Comparison of ENCODE assay signal across 1 cellular context in the genomic region with DNA sequence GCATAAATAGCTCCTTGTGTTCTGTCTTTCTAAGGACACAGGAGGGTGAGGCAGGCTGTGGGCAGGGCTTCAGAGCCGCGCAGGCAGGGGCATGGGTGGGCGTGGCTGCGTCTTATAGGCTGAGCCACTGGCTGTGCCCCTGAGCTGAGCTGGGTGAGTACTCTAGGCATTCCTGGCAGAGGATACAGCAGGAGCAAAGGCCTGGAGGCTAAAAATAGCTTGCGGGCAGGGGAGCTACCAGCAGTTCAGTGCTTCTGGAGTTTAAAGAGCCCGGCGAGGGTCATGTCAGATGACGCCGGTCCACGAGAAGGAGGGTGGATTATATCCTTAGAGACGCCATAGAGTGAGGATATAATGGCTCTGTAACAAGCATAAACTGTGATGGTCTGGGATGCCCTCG.
TF ChIP-seq lines count a peak whose summit lies in the region.

No MANE protein-coding gene starts in this region.

TF ChIP-seq in IMR-90, 13 proteins besides CTCF, POLR2A, EP300 and RAD21:
- no peak for TF ChIP-seq BHLHE40 (IDR thresholded peaks at IDR 0.05; ENCODE audit: low read depth, low read length)
- TF ChIP-seq MAZ (IDR thresholded peaks at IDR 0.05; ENCODE audit: borderline replicate concordance, low read depth, low read length) = no peak
- TF ChIP-seq FOS (IDR thresholded peaks at IDR 0.05; ENCODE audit: low read depth, low read length) = no peak
- TF ChIP-seq CEBPB (IDR thresholded peaks at IDR 0.05; ENCODE audit: low read depth, low read length) = no peak
- no peak for TF ChIP-seq RCOR1 (IDR thresholded peaks at IDR 0.05; ENCODE audit: insufficient replicate concordance, low read length)
- no peak for TF ChIP-seq NFE2L2 (IDR thresholded peaks at IDR 0.05; ENCODE audit: low read depth, low read length)
- no peak for TF ChIP-seq SMC3 (IDR thresholded peaks at IDR 0.05; ENCODE audit: low read depth, low read length)
- TF ChIP-seq CHD1 (IDR thresholded peaks at IDR 0.05; ENCODE audit: low read depth, low read length) = no peak
- no peak for TF ChIP-seq RFX5 (IDR thresholded peaks at IDR 0.05; ENCODE audit: low read depth, low read length)
- TF ChIP-seq, protein P1, sequence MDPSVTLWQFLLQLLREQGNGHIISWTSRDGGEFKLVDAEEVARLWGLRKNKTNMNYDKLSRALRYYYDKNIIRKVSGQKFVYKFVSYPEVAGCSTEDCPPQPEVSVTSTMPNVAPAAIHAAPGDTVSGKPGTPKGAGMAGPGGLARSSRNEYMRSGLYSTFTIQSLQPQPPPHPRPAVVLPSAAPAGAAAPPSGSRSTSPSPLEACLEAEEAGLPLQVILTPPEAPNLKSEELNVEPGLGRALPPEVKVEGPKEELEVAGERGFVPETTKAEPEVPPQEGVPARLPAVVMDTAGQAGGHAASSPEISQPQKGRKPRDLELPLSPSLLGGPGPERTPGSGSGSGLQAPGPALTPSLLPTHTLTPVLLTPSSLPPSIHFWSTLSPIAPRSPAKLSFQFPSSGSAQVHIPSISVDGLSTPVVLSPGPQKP (IDR thresholded peaks at IDR 0.05; ENCODE audit: borderline replicate concordance, low read depth, low read length) = no peak
- no peak for TF ChIP-seq MXI1 (IDR thresholded peaks at IDR 0.05; ENCODE audit: borderline replicate concordance, low read depth, low read length)
- no peak for TF ChIP-seq MAFK (IDR thresholded peaks at IDR 0.05; ENCODE audit: low read depth, low read length)
- TF ChIP-seq, protein P2, sequence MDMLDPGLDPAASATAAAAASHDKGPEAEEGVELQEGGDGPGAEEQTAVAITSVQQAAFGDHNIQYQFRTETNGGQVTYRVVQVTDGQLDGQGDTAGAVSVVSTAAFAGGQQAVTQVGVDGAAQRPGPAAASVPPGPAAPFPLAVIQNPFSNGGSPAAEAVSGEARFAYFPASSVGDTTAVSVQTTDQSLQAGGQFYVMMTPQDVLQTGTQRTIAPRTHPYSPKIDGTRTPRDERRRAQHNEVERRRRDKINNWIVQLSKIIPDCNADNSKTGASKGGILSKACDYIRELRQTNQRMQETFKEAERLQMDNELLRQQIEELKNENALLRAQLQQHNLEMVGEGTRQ (IDR thresholded peaks at IDR 0.05; ENCODE audit: low read depth, low read length) = no peak
